In genomic region chr4:959338-960139, GRCh38 we compare ENCODE assay signal across 19 cellular contexts. TPM values are rescaled to one million over a fixed set of nuclear protein-coding genes. Genes with fewer than 3 reads are reported as not detected.
DNase-seq lines count a peak whose midpoint lies in the region; ATAC-seq and TF ChIP-seq lines count a peak whose summit lies in the region.
"Had no signal": no experiment of that assay in that cellular context is flagged by ENCODE, and none has a peak within 500 bp of the region (broad histone marks: within the 10 kb centered on the region; RNA-seq: fewer than 3 reads in every experiment).

No MANE protein-coding gene starts in this region.

- no peaks in the 10 kb centered on the region for H3K9me3 ChIP-seq in mucosa of descending colon
- H3K9me3 ChIP-seq: esophagus muscularis mucosa, HAP-1, thoracic aorta had no signal

- no peak overlapping the region for H3K4me3 Mint-ChIP-seq in stimulated activated naive CD8-positive, alpha-beta T cell treated with anti-CD3 and anti-CD28 coated beads, Interleukin-15, amount 100 ng/mL, for 72 hours
- H3K4me3 Mint-ChIP-seq: CD8-positive, alpha-beta memory T cell had no signal

- no peaks in the 10 kb centered on the region for H3K9me3 Mint-ChIP-seq in stimulated activated naive CD8-positive, alpha-beta T cell treated with anti-CD3 and anti-CD28 coated beads, Interleukin-15, amount 100 ng/mL, for 72 hours
- H3K9me3 Mint-ChIP-seq: activated T-helper 2 cell treated with anti-CD3 and anti-CD28 coated beads, Interferon-gamma antibody, Interleukin-2, Interleukin-4, amounts not matched to agents 10 μg/mL and 5 μg/mL and 100 μg/mL, durations not matched to agents 14 hours and 24 hours and 36 hours; CD8-positive, alpha-beta memory T cell had no signal

- H3K27me3 Mint-ChIP-seq in stimulated activated naive CD8-positive, alpha-beta T cell treated with anti-CD3 and anti-CD28 coated beads, Interleukin-15, amount 100 ng/mL, for 72 hours = no peaks in the 10 kb centered on the region
- H3K27me3 Mint-ChIP-seq: CD8-positive, alpha-beta memory T cell had no signal

- no peak overlapping the region for H3K4me3 ChIP-seq in mucosa of descending colon
- H3K4me3 ChIP-seq: esophagus muscularis mucosa, HAP-1, thoracic aorta had no signal

- TF ChIP-seq CTCF in RWPE1 (conservative IDR thresholded peaks at IDR 0.05; ENCODE audit: low read depth) (no peak), mucosa of descending colon (IDR thresholded peaks at IDR 0.05) (no peak)

- peak overlapping the region; percentile 21; the same call in 1 of the 2 replicates for H3K27ac ChIP-seq in RWPE1
- H3K27ac ChIP-seq: esophagus muscularis mucosa, thoracic aorta had no signal

- DNase-seq in 8988T = peak; percentile 33
- no peak for DNase-seq in RWPE1 (ENCODE audit: low spot score)
- peak in 2 of 3 donors; percentile 24 to 42 for DNase-seq in mucosa of descending colon
- no peak for DNase-seq in GDM1 (lab: John Stamatoyannopoulos, UW)
- DNase-seq in stimulated activated naive CD8-positive, alpha-beta T cell treated with anti-CD3 and anti-CD28 coated beads, Interleukin-15, amount 100 ng/mL, for 72 hours = no peak
- no peak for DNase-seq in AG08395 (ENCODE audit: low spot score)
- DNase-seq: activated CD4-positive, alpha-beta T cell treated with anti-CD3 and anti-CD28 coated beads for 4 hours; amniotic stem cell; DMS79; effector CD8-positive, alpha-beta T cell; left cardiac atrium; NCI-H524; RPMI8226; stimulated activated CD4-positive, alpha-beta T cell treated with anti-CD3 and anti-CD28 coated beads, Interleukin-15, amount 100 ng/mL, for 24 hours had no signal

- peak overlapping the region in 1 of 2 donors; percentile 71 for H3K27ac Mint-ChIP-seq in stimulated activated naive CD8-positive, alpha-beta T cell treated with anti-CD3 and anti-CD28 coated beads, Interleukin-15, amount 100 ng/mL, for 72 hours
- H3K27ac Mint-ChIP-seq: activated T-helper 2 cell treated with anti-CD3 and anti-CD28 coated beads, Interferon-gamma antibody, Interleukin-2, Interleukin-4, amounts not matched to agents 10 μg/mL and 5 μg/mL and 100 μg/mL, durations not matched to agents 14 hours and 24 hours and 36 hours; CD8-positive, alpha-beta memory T cell had no signal

- intact Hi-C loops in mucosa of descending colon (cut with DNase I, micrococcal nuclease) = no loop called here

- H3K4me1 Mint-ChIP-seq in stimulated activated naive CD8-positive, alpha-beta T cell treated with anti-CD3 and anti-CD28 coated beads, Interleukin-15, amount 100 ng/mL, for 72 hours = no peaks in the 10 kb centered on the region

- POLR2A ChIA-PET in RWPE1 (lab: Yijun Ruan, JAX; ENCODE audit: low non-redundant PET) = no interaction called here

- CTCF ChIA-PET in RWPE1 (lab: Yijun Ruan, JAX) = no interaction called here

- no peaks in the 10 kb centered on the region for H3K36me3 ChIP-seq in mucosa of descending colon (ENCODE audit: low read depth)

- ATAC-seq in mucosa of descending colon = no peak
- ATAC-seq in stimulated activated naive CD8-positive, alpha-beta T cell treated with anti-CD3 and anti-CD28 coated beads, Interleukin-15, amount 100 ng/mL, for 72 hours = no peak

- peaks cover 6% of the 10 kb centered on the region for H3K4me1 ChIP-seq in mucosa of descending colon (ENCODE audit: low read depth)
- H3K4me1 ChIP-seq: esophagus muscularis mucosa, HAP-1 had no signal

RNA-seq across cellular contexts. Expression of gene DGKQ, which starts 13.8 kb away (rescaled TPM):
- 10 to 100 TPM; 31.8 to 56.1 (median 41.7) TPM for total RNA-seq in mucosa of descending colon

RNA-seq across cellular contexts. Expression of gene TMEM175, which starts 27.3 kb away (rescaled TPM):
- total RNA-seq in mucosa of descending colon = 10 to 100 TPM; 30.1 to 39.0 (median 37.5) TPM

RNA-seq across cellular contexts. Expression of gene IDUA, which starts 27.3 kb away (rescaled TPM):
- total RNA-seq in mucosa of descending colon = 10 to 100 TPM; 29.7 to 45.7 (median 33.4) TPM

RNA-seq across cellular contexts. Expression of gene GAK, which starts 27.4 kb away (rescaled TPM):
- 100 to 1,000 TPM; 155 to 259 (median 244) TPM for total RNA-seq in mucosa of descending colon

RNA-seq across cellular contexts. Expression of gene SLC26A1, which starts 33.7 kb away (rescaled TPM):
- total RNA-seq in mucosa of descending colon = 1 to 10 TPM in 2 of 3 donors, under 1 TPM in 1; 0.85 to 2.8 (median 1.9) TPM
- total RNA-seq: CD8-positive, alpha-beta memory T cell; thoracic aorta had no signal

Comparison
In these comparisons a context has a peak if more than half of its experiments do, and no peak if none do; other contexts are left out.
1. DNase-seq: peak in 8988T (single experiment) and mucosa of descending colon (2 of 3); none in RWPE1 (single experiment), GDM1 (single experiment), stimulated activated naive CD8-positive, alpha-beta T cell treated with anti-CD3 and anti-CD28 coated beads, Interleukin-15, amount 100 ng/mL, for 72 hours (0 of 2) and AG08395 (single experiment).